Comparison of ENCODE assay signal across 14 cellular contexts in genomic region chr5:74587895-74588294, GRCh38.
"Had no signal": no experiment of that assay in that cellular context is flagged by ENCODE, and none has a peak within 500 bp of the region (broad histone marks: within the 10 kb centered on the region; RNA-seq: fewer than 3 reads in every experiment).

No MANE protein-coding gene starts in this region.

- DNase-seq: activated CD8-positive, alpha-beta T cell treated with anti-CD3 and anti-CD28 coated beads for 36 hours; activated naive CD4-positive, alpha-beta T cell treated with anti-CD3 and anti-CD28 coated beads for 36 hours; activated T-cell treated with anti-CD3 and anti-CD28 coated beads, Interleukin-2, amount 50 U/mL, for 1 hour; aorta; brain microvascular endothelial cell; central memory CD4-positive, alpha-beta T cell; left ventricle myocardium inferior; naive thymus-derived CD8-positive, alpha-beta T cell; sigmoid colon; stimulated activated CD4-positive, alpha-beta T cell treated with anti-CD3 and anti-CD28 coated beads, Interleukin-4, amount 100 ng/mL, for 4 hours; T-helper 2 cell; WERI-Rb-1 had no signal

- ATAC-seq: activated CD8-positive, alpha-beta T cell treated with anti-CD3 and anti-CD28 coated beads for 36 hours; naive thymus-derived CD8-positive, alpha-beta T cell; stimulated activated memory B cell treated with anti-CD40 and anti-IgM and Interleukin-4, amounts not matched to agents 10 μg/mL and 1 μg/mL and 100 μg/mL, for 72 hours had no signal

- H3K36me3 Mint-ChIP-seq: naive thymus-derived CD8-positive, alpha-beta T cell; stimulated activated memory B cell treated with anti-CD40 and anti-IgM and Interleukin-4, amounts not matched to agents 10 μg/mL and 1 μg/mL and 100 μg/mL, for 72 hours had no signal

- H3K27ac Mint-ChIP-seq: activated CD8-positive, alpha-beta T cell treated with anti-CD3 and anti-CD28 coated beads for 36 hours; activated naive CD4-positive, alpha-beta T cell treated with anti-CD3 and anti-CD28 coated beads for 36 hours; activated T-helper 2 cell treated with anti-CD3 and anti-CD28 coated beads, Interferon-gamma antibody, Interleukin-2, Interleukin-4, amounts not matched to agents 10 μg/mL and 5 μg/mL and 100 μg/mL, durations not matched to agents 14 hours and 24 hours and 36 hours; stimulated activated memory B cell treated with anti-CD40 and anti-IgM and Interleukin-4, amounts not matched to agents 10 μg/mL and 1 μg/mL and 100 μg/mL, for 72 hours had no signal

- H3K4me3 Mint-ChIP-seq: activated CD8-positive, alpha-beta T cell treated with anti-CD3 and anti-CD28 coated beads for 36 hours; activated naive CD4-positive, alpha-beta T cell treated with anti-CD3 and anti-CD28 coated beads for 36 hours; naive thymus-derived CD8-positive, alpha-beta T cell; stimulated activated memory B cell treated with anti-CD40 and anti-IgM and Interleukin-4, amounts not matched to agents 10 μg/mL and 1 μg/mL and 100 μg/mL, for 72 hours had no signal

- H3K9me3 Mint-ChIP-seq: activated CD8-positive, alpha-beta T cell treated with anti-CD3 and anti-CD28 coated beads for 36 hours; activated naive CD4-positive, alpha-beta T cell treated with anti-CD3 and anti-CD28 coated beads for 36 hours; activated T-helper 2 cell treated with anti-CD3 and anti-CD28 coated beads, Interferon-gamma antibody, Interleukin-2, Interleukin-4, amounts not matched to agents 10 μg/mL and 5 μg/mL and 100 μg/mL, durations not matched to agents 14 hours and 24 hours and 36 hours; naive thymus-derived CD8-positive, alpha-beta T cell; stimulated activated memory B cell treated with anti-CD40 and anti-IgM and Interleukin-4, amounts not matched to agents 10 μg/mL and 1 μg/mL and 100 μg/mL, for 72 hours had no signal
